Comparison of ENCODE assay signal across 23 cellular contexts in genomic region chr2:216405588-216405987, GRCh38. TPM values are rescaled to one million over a fixed set of nuclear protein-coding genes. Genes with fewer than 3 reads are reported as not detected.
DNase-seq lines count a peak whose midpoint lies in the region; ATAC-seq, FAIRE-seq and TF ChIP-seq lines count a peak whose summit lies in the region.
"Had no signal": no experiment of that assay in that cellular context is flagged by ENCODE, and none has a peak within 500 bp of the region (broad histone marks: within the 10 kb centered on the region; RNA-seq: fewer than 3 reads in every experiment).

No MANE protein-coding gene starts in this region.

- no peak overlapping the region for H3K14ac ChIP-seq in H1 (ENCODE audit: insufficient read length)
- no peak overlapping the region for H3K14ac ChIP-seq in mesenchymal stem cell (ENCODE audit: low read length in 2 of 2)

- H3K27ac ChIP-seq in Karpas-422 (ENCODE audit: low read length) (no peak overlapping the region), H1 (ENCODE audit: low read depth, low read length) (no peak overlapping the region), mesenchymal stem cell (ENCODE audit: low read length, poor library complexity, severe bottlenecking) (no peak overlapping the region)
- H3K27ac ChIP-seq: A549, SJSA1 had no signal

- H3K23ac ChIP-seq in H1 (ENCODE audit: insufficient read length) (no peak overlapping the region), mesenchymal stem cell (ENCODE audit: low read length in 2 of 2) (no peak overlapping the region)

- no peak overlapping the region for H3K18ac ChIP-seq in H1 (ENCODE audit: extremely low read depth, low read length)
- H3K18ac ChIP-seq in mesenchymal stem cell (ENCODE audit: low read depth in 1 of 2, low read length in 2 of 2): no peak overlapping the region

- CTCF ChIA-PET in H1 (lab: Charles Lee; ENCODE audit: partially characterized antibody): interaction anchor here (0.6 to 9.4 kb wide), 21 partner anchors 9 to 221 kb away, joined by 3 to 105 read pairs (median 6); partner anchors contain the start of genes MARCHF4 and SMARCAL1

- POLR2A ChIA-PET in H1 (lab: Charles Lee; ENCODE audit: partially characterized antibody): interaction anchor here (4.1 kb wide), 1 partner anchor 93 kb away, joined by 20 read pairs; the partner anchor contains the start of gene RPL37A

- H2AK5ac ChIP-seq in H1 (ENCODE audit: low read depth, low read length) (no peak overlapping the region), mesenchymal stem cell (ENCODE audit: low read length, severe bottlenecking) (no peak overlapping the region)

- H4K8ac ChIP-seq in H1 (ENCODE audit: extremely low read depth, insufficient read depth, low read length): no peak overlapping the region
- no peak overlapping the region for H4K8ac ChIP-seq in mesenchymal stem cell (ENCODE audit: low read length)

- no peaks in the 10 kb centered on the region for H3K79me1 ChIP-seq in H1 (ENCODE audit: low read depth, low read length)
- H3K79me1 ChIP-seq in mesenchymal stem cell (replicated peaks; ENCODE audit: low read length, poor library complexity, severe bottlenecking): no peaks in the 10 kb centered on the region

- no peak overlapping the region for H2BK20ac ChIP-seq in H1 (ENCODE audit: low read length)

- H2BK12ac ChIP-seq in H1 (ENCODE audit: low read depth, low read length) (no peak overlapping the region), mesenchymal stem cell (ENCODE audit: low read length in 2 of 2) (no peak overlapping the region)

- no peak for TF ChIP-seq POLR2A in H1 (IDR thresholded peaks at IDR 0.05; ENCODE audit: control extremely low read depth in 1 of 2, low read depth in 2 of 2, low read length in 2 of 2)

- no peak overlapping the region for H2BK120ac ChIP-seq in H1 (replicated peaks; ENCODE audit: low read depth, low read length)
- H2BK120ac ChIP-seq in mesenchymal stem cell (ENCODE audit: low read depth, low read length): no peak overlapping the region

- no peak overlapping the region for H2BK5ac ChIP-seq in H1 (ENCODE audit: low read depth, low read length)
- H2BK5ac ChIP-seq in mesenchymal stem cell (ENCODE audit: low read depth, low read length, poor library complexity, severe bottlenecking): no peak overlapping the region

- peak overlapping the region; percentile 3; the same call in 1 of the 2 replicates for H2AFZ ChIP-seq in Karpas-422 (ENCODE audit: low read length)
- 0 out of 2 replicates have a peak overlapping the region, but pooled peaks have one; percentile 13 for H2AFZ ChIP-seq in H1 (ENCODE audit: low read length)
- H2AFZ ChIP-seq in mesenchymal stem cell (ENCODE audit: low read depth, low read length): no peak overlapping the region

- H3K56ac ChIP-seq in H1 (replicated peaks; ENCODE audit: insufficient read length, low read depth, low read length): no peak overlapping the region

- TF ChIP-seq EP300 in H1 (IDR thresholded peaks at IDR 0.05; ENCODE audit: borderline replicate concordance in 1 of 2, low read depth in 2 of 2, low read length in 2 of 2): no peak

- no peaks in the 10 kb centered on the region for H3K23me2 ChIP-seq in H1 (ENCODE audit: low read depth, low read length)

- no peak for FAIRE-seq in H1 (lab: Jason Lieb, UNC)
- FAIRE-seq: A549, GM12878, H54 had no signal

- no peaks in the 10 kb centered on the region for H3K9me3 ChIP-seq in Karpas-422 (ENCODE audit: low read length)
- no peaks in the 10 kb centered on the region for H3K9me3 ChIP-seq in H1 (ENCODE audit: insufficient read depth in 2 of 2, low read depth in 1 of 2, low read length in 1 of 2)
- peaks cover 3% of the 10 kb centered on the region for H3K9me3 ChIP-seq in mesenchymal stem cell (ENCODE audit: control insufficient read depth, low read length)
- H3K9me3 ChIP-seq: A549, SJSA1 had no signal

- H3K4me2 ChIP-seq in Karpas-422 (ENCODE audit: low read depth, low read length, poor library complexity, severe bottlenecking): peak overlapping the region; percentile 51
- no peak overlapping the region for H3K4me2 ChIP-seq in H1 (ENCODE audit: insufficient read depth in 1 of 2, low read depth in 2 of 2, low read length in 2 of 2)
- H3K4me2 ChIP-seq in mesenchymal stem cell (ENCODE audit: low read length, poor library complexity, severe bottlenecking): no peak overlapping the region
- H3K4me2 ChIP-seq: A549 had no signal

- H3K79me2 ChIP-seq in Karpas-422 (ENCODE audit: low read length) (no peaks in the 10 kb centered on the region), H1 (ENCODE audit: control insufficient read depth in 1 of 2, insufficient read depth in 2 of 2, low read length in 2 of 2) (no peaks in the 10 kb centered on the region)

- H4K20me1 ChIP-seq in Karpas-422 (ENCODE audit: insufficient read depth, low read depth, low read length): no peaks in the 10 kb centered on the region
- H4K20me1 ChIP-seq in H1 (replicated peaks in 1 of 2; ENCODE audit: control insufficient read depth in 1 of 2, insufficient read depth in 2 of 2, low read length in 2 of 2): no peaks in the 10 kb centered on the region

- DNase-seq in DMS79 (lab: John Stamatoyannopoulos, UW) (peak; percentile 89), Karpas-422 (peak; percentile 58), H1 (ENCODE audit: low read depth in 1 of 2, low spot score in 2 of 2) (no peak), hypothalamus (lab: John Stamatoyannopoulos, UW) (no peak), mesenchymal stem cell (no peak), kidney tubule cell (ENCODE audit: low spot score) (no peak)
- no peak for DNase-seq in stimulated activated effector memory CD8-positive, alpha-beta T cell treated with anti-CD3 and anti-CD28 coated beads, Interleukin-12 subunit alpha, Interleukin-12 subunit beta, amount 100 ng/mL, for 72 hours (ENCODE audit: low spot score in 2 of 2)
- DNase-seq: DMS53, EL, GDM1, NCI-H1092 treated with DMSO at 0.1 percent for 48 hours, NCI-H146, NCI-H1930, NCI-H2107, NCI-H226, NCI-H510A, NCI-H69, Right ventricle myocardium superior, RPMI8226 had no signal

- no peak overlapping the region for H4K91ac ChIP-seq in H1 (replicated peaks; ENCODE audit: insufficient read length, low read length)
- no peak overlapping the region for H4K91ac ChIP-seq in mesenchymal stem cell (ENCODE audit: low read length)

- no peaks in the 10 kb centered on the region for H3K4me1 Mint-ChIP-seq in stimulated activated effector memory CD8-positive, alpha-beta T cell treated with anti-CD3 and anti-CD28 coated beads, Interleukin-12 subunit alpha, Interleukin-12 subunit beta, amount 100 ng/mL, for 72 hours

- no peak overlapping the region for H3K4me3 Mint-ChIP-seq in stimulated activated effector memory CD8-positive, alpha-beta T cell treated with anti-CD3 and anti-CD28 coated beads, Interleukin-12 subunit alpha, Interleukin-12 subunit beta, amount 100 ng/mL, for 72 hours

- H3K9me3 Mint-ChIP-seq in stimulated activated effector memory CD8-positive, alpha-beta T cell treated with anti-CD3 and anti-CD28 coated beads, Interleukin-12 subunit alpha, Interleukin-12 subunit beta, amount 100 ng/mL, for 72 hours: no peaks in the 10 kb centered on the region

- H3K36me3 Mint-ChIP-seq in stimulated activated effector memory CD8-positive, alpha-beta T cell treated with anti-CD3 and anti-CD28 coated beads, Interleukin-12 subunit alpha, Interleukin-12 subunit beta, amount 100 ng/mL, for 72 hours: no peaks in the 10 kb centered on the region

- H3K4me1 ChIP-seq in Karpas-422 (ENCODE audit: low read length): peaks cover 26% of the 10 kb centered on the region
- H3K4me1 ChIP-seq in H1 (replicated peaks in 1 of 4; ENCODE audit: control insufficient read depth in 3 of 4, insufficient read depth in 4 of 4, low read length in 3 of 4): peaks cover 2 to 6% (median 3%) of the 10 kb centered on the region in 4 experiments; a peak in 6 of 7 replicates
- no peaks in the 10 kb centered on the region for H3K4me1 ChIP-seq in mesenchymal stem cell (ENCODE audit: control insufficient read depth, insufficient read depth, low read depth, low read length)
- H3K4me1 ChIP-seq: A549, SJSA1 had no signal

- H4K5ac ChIP-seq in H1 (ENCODE audit: insufficient read length, low read depth, low read length): no peak overlapping the region

- H3K9ac ChIP-seq in Karpas-422 (ENCODE audit: low read length) (peak overlapping the region; percentile 13; the same call in 1 of the 2 replicates), H1 (replicated peaks in 1 of 4; ENCODE audit: extremely low read depth in 1 of 4, low read depth in 3 of 4, low read length in 3 of 4) (no peak overlapping the region), mesenchymal stem cell (ENCODE audit: low read length) (no peak overlapping the region)

- H2BK15ac ChIP-seq in H1 (ENCODE audit: low read length) (no peak overlapping the region), mesenchymal stem cell (ENCODE audit: low read depth, poor library complexity, severe bottlenecking) (no peak overlapping the region)

- ATAC-seq in stimulated activated effector memory CD8-positive, alpha-beta T cell treated with anti-CD3 and anti-CD28 coated beads, Interleukin-12 subunit alpha, Interleukin-12 subunit beta, amount 100 ng/mL, for 72 hours: no peak
- ATAC-seq: A549, GM12878 had no signal

- no peak overlapping the region for H3K4ac ChIP-seq in H1 (replicated peaks; ENCODE audit: insufficient read length, low read depth, low read length)
- no peak overlapping the region for H3K4ac ChIP-seq in mesenchymal stem cell (ENCODE audit: low read depth in 1 of 2, low read length in 2 of 2)

- WGBS in H1 (ENCODE audit: extremely low coverage in 1 of 2, insufficient coverage in 1 of 2, insufficient read length in 1 of 2, insufficient replicate concordance in 2 of 2, low coverage in 1 of 2, low lambda C conversion rate in 2 of 2, missing lambda C conversion rate in 1 of 2), 2 experiments: 95% methylated on average over 7 of the region's 7 CpGs; no CpG with 5 or more reads in 1 of the 2 experiments
- 87% methylated on average over 7 of the region's 7 CpGs for WGBS in mesenchymal stem cell

- peak overlapping the region; percentile 41 for H3K27ac Mint-ChIP-seq in stimulated activated effector memory CD8-positive, alpha-beta T cell treated with anti-CD3 and anti-CD28 coated beads, Interleukin-12 subunit alpha, Interleukin-12 subunit beta, amount 100 ng/mL, for 72 hours

- H3K36me3 ChIP-seq in Karpas-422 (ENCODE audit: insufficient read depth, low read length) (no peaks in the 10 kb centered on the region), H1 (ENCODE audit: control insufficient read depth in 2 of 4, insufficient read depth in 4 of 4, low read length in 3 of 4) (no peaks in the 10 kb centered on the region), mesenchymal stem cell (ENCODE audit: control insufficient read depth in 1 of 2, insufficient read depth in 2 of 2, low read depth in 1 of 2, low read length in 2 of 2) (no peaks in the 10 kb centered on the region)
- H3K36me3 ChIP-seq: SJSA1 had no signal

- TF ChIP-seq CTCF in H1 (IDR thresholded peaks at IDR 0.05; ENCODE audit: control extremely low read depth in 1 of 3, insufficient read depth in 1 of 3, low read depth in 1 of 3, low read length in 3 of 3): no peak

- H3K4me3 ChIP-seq in Karpas-422 (ENCODE audit: low read length) (0 out of 2 replicates have a peak overlapping the region, but pooled peaks have one; percentile 9), H1 (ENCODE audit: extremely low read depth in 1 of 4, insufficient read depth in 2 of 4, low read depth in 3 of 4, low read length in 4 of 4) (no peak overlapping the region), mesenchymal stem cell (ENCODE audit: insufficient read depth in 1 of 2, low read depth in 1 of 2, low read length in 2 of 2) (no peak overlapping the region)
- H3K4me3 ChIP-seq: A549, GM12878, SJSA1 had no signal

- H3K27me3 ChIP-seq in Karpas-422 (ENCODE audit: low read length): no peaks in the 10 kb centered on the region
- H3K27me3 ChIP-seq in H1 (replicated peaks in 1 of 4; ENCODE audit: control insufficient read depth in 3 of 4, extremely low read depth in 1 of 4, insufficient read depth in 3 of 4, low read length in 3 of 4): no peaks in the 10 kb centered on the region
- peaks cover 0 to 4% of the 10 kb centered on the region in 2 experiments for H3K27me3 ChIP-seq in mesenchymal stem cell (ENCODE audit: control insufficient read depth in 1 of 2, insufficient read depth in 1 of 2, low read length in 2 of 2)
- H3K27me3 ChIP-seq: SJSA1 had no signal

- no peak for TF ChIP-seq RAD21 in H1 (IDR thresholded peaks at IDR 0.05 in 1 of 2, conservative IDR thresholded peaks at IDR 0.05 in 1 of 2; ENCODE audit: low read depth in 2 of 2, low read length in 2 of 2)

- no peaks in the 10 kb centered on the region for H3K9me2 ChIP-seq in Karpas-422 (replicated peaks; ENCODE audit: insufficient read depth, low read length)

RNA-seq across cellular contexts. Expression of gene SMARCAL1, which starts 6.7 kb away (rescaled TPM):
- 18.0 and 23.7 TPM in 2 replicates for total RNA-seq in Karpas-422 (2014; rRNA removed; shearing (Covaris generic); ENCODE audit: low replicate concordance)
- total RNA-seq in H1 (2021; fragmentation: NEBNext Ultra II Directional; extraction: Animal tissue kit (Norgen Biotek cat#: 25700)): 17.6 and 21.5 TPM in 2 replicates
- polyA plus RNA-seq in H1 (2011; rRNA removed): 17.9 TPM in 2 replicates
- 20.8 TPM for polyA plus RNA-seq in H1 (2011; cell fraction: cytosol; rRNA removed)
- polyA plus RNA-seq in H1 (2011; cell fraction: nucleus; rRNA removed): 27.5 TPM
- polyA plus RNA-seq in H1 (2012, experiment 1 of 2): 16.3 to 18.4 TPM (median 18.1 TPM) in 4 replicates
- 8.8 TPM for polyA plus RNA-seq in H1 (2012, experiment 2 of 2)
- 10.0 TPM for polyA plus RNA-seq in H1 (2013, experiment 1 of 2)
- polyA plus RNA-seq in H1 (2013, experiment 2 of 2): 9.5 TPM
- 34.8 and 36.9 TPM in 2 replicates for polyA minus RNA-seq in H1 (2011; rRNA and poly(A)+ RNA removed)
- 16.1 TPM for polyA minus RNA-seq in H1 (2011; cell fraction: cytosol; rRNA and poly(A)+ RNA removed)
- 67.1 TPM for polyA minus RNA-seq in H1 (2011; cell fraction: nucleus; rRNA and poly(A)+ RNA removed)
- 13.0 TPM for polyA plus RNA-seq in mesenchymal stem cell (2013, experiment 1 of 2)
- polyA plus RNA-seq in mesenchymal stem cell (2013, experiment 2 of 2): 13.3 TPM

RNA-seq across cellular contexts. Expression of gene MARCHF4, which starts 33.3 kb away (rescaled TPM):
- total RNA-seq in Karpas-422 (2014; rRNA removed; shearing (Covaris generic); ENCODE audit: low replicate concordance): not detected in 2 replicates
- total RNA-seq in H1 (2021; fragmentation: NEBNext Ultra II Directional; extraction: Animal tissue kit (Norgen Biotek cat#: 25700)): 2.9 TPM in 2 replicates
- polyA plus RNA-seq in H1 (2011; rRNA removed): 1.8 and 1.9 TPM in 2 replicates
- polyA plus RNA-seq in H1 (2011; cell fraction: cytosol; rRNA removed): 1.4 TPM
- 1.1 TPM for polyA plus RNA-seq in H1 (2011; cell fraction: nucleus; rRNA removed)
- 2.7 to 3.5 TPM (median 3.1 TPM) in 4 replicates for polyA plus RNA-seq in H1 (2012, experiment 1 of 2)
- 3.1 TPM for polyA plus RNA-seq in H1 (2012, experiment 2 of 2)
- polyA plus RNA-seq in H1 (2013, experiment 1 of 2): 1.7 TPM
- 1.7 TPM for polyA plus RNA-seq in H1 (2013, experiment 2 of 2)
- polyA minus RNA-seq in H1 (2011; rRNA and poly(A)+ RNA removed): 1.3 TPM in 2 replicates
- 0.73 TPM for polyA minus RNA-seq in H1 (2011; cell fraction: cytosol; rRNA and poly(A)+ RNA removed)
- 1.6 TPM for polyA minus RNA-seq in H1 (2011; cell fraction: nucleus; rRNA and poly(A)+ RNA removed)
- polyA plus RNA-seq in mesenchymal stem cell (2013, experiment 1 of 2): 2.3 TPM
- 2.3 TPM for polyA plus RNA-seq in mesenchymal stem cell (2013, experiment 2 of 2)
- total RNA-seq: GM12878, Right ventricle myocardium superior had no signal
- polyA plus RNA-seq: GM12878 had no signal

Comparison
In these comparisons a context has a peak if more than half of its experiments do, and no peak if none do; other contexts are left out.
1. DNase-seq: peak in DMS79 (single experiment) and Karpas-422 (single experiment); none in H1 (0 of 2), stimulated activated effector memory CD8-positive, alpha-beta T cell treated with anti-CD3 and anti-CD28 coated beads, Interleukin-12 subunit alpha, Interleukin-12 subunit beta, amount 100 ng/mL, for 72 hours (0 of 2), hypothalamus (0 of 51), mesenchymal stem cell (single experiment) and kidney tubule cell (single experiment).